2 cellular contexts compared by ENCODE assay signal in genomic region chr20:48852609-48853008, GRCh38.
TF ChIP-seq lines count a peak whose summit lies in the region.

No MANE protein-coding gene starts in this region.

TF ChIP-seq in HEK293, 187 proteins besides CTCF, POLR2A, EP300 and RAD21:
- no peak for TF ChIP-seq BCL11B (tag by site-specific recombination; IDR thresholded peaks at IDR 0.05; ENCODE audit: low read depth)
- TF ChIP-seq REPIN1 (tag by site-specific recombination; IDR thresholded peaks at IDR 0.05; ENCODE audit: low read depth) = no peak
- TF ChIP-seq ZNF146 (tag by site-specific recombination; IDR thresholded peaks at IDR 0.05) = peak; percentile 87
- peak; percentile 86; the same call in 1 of the 2 replicates for TF ChIP-seq MZF1 (tag by site-specific recombination; IDR thresholded peaks at IDR 0.05; ENCODE audit: borderline replicate concordance)
- TF ChIP-seq ZNF221 (tag by site-specific recombination; IDR thresholded peaks at IDR 0.05; ENCODE audit: borderline replicate concordance) = no peak
- TF ChIP-seq ZNF449 (tag by site-specific recombination; IDR thresholded peaks at IDR 0.05) = no peak
- no peak for TF ChIP-seq ZNF214 (tag by site-specific recombination; IDR thresholded peaks at IDR 0.05; ENCODE audit: borderline replicate concordance)

TF ChIP-seq in K562, 482 proteins besides CTCF, POLR2A, EP300 and RAD21:
- TF ChIP-seq XRCC5 (IDR thresholded peaks at IDR 0.05; ENCODE audit: low read depth, low read length) (no peak), ZNF146 (CRISPR knock-in tag; IDR thresholded peaks at IDR 0.05; ENCODE audit: unreplicated experiment) (peak; percentile 77), CBFA2T2 (conservative IDR thresholded peaks at IDR 0.05) (no peak), ZBTB11 (CRISPR knock-in tag; IDR thresholded peaks at IDR 0.05) (peak in 1 of 3 experiments; percentile 16; a peak in 1 of 6 replicates), KDM1A (IDR thresholded peaks at IDR 0.05) (0 out of 4 replicates have a peak, but pooled peaks of 1 of the 2 experiments have one; percentile 9)
